ENCODE assay signal across 13 cellular contexts in the genomic region with DNA sequence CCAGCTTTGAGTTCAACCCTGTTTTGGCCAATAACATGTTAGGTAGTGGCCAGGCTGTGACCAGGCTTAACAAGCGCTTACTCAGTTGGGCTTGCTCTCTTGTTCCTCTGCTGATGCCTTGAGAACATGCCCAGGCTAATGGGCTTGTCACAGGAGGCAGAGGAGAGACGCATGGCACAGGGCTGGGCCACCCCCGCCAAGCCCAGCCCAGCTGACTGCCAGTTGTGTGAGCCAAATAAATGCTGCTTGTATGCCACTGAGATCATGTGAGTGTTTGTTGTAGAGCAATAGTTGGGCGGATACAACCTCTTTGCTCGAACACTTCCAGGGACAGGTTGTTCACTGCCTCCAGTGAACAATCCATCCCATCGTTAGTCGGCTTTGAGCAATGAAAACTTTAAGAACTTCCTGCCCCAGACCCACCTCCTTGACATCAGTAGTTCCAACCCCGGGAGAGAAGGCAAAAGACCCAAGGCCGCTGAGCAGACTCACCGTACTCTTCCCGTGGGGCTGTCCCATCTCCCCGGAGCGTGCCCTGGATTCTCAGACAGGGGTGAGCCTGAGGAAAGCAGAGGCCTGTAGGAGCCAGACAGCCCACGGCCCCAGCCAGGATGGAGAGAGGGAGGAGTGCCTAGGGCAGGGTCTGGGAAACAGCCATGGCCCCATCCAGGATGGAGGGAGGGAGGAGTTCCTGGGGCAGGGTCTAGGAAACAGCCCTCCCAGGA. TPM values are rescaled to one million over a fixed set of nuclear protein-coding genes. Genes with fewer than 3 reads are reported as not detected.
DNase-seq lines count a peak whose midpoint lies in the region; ATAC-seq and TF ChIP-seq lines count a peak whose summit lies in the region.
"Had no signal": no experiment of that assay in that cellular context is flagged by ENCODE, and none has a peak within 500 bp of the region (broad histone marks: within the 10 kb centered on the region; RNA-seq: fewer than 3 reads in every experiment).

No MANE protein-coding gene starts in this region.

- no peak overlapping the region for H3K4ac ChIP-seq in IMR-90 (ENCODE audit: low read depth, low read length)

- no peaks in the 10 kb centered on the region for H3K9me3 Mint-ChIP-seq in stimulated activated naive CD8-positive, alpha-beta T cell treated with anti-CD3 and anti-CD28 coated beads, Interleukin-15, amount 100 ng/mL, for 72 hours

- H2BK5ac ChIP-seq in IMR-90 (ENCODE audit: low read depth, low read length, poor library complexity, severe bottlenecking), result no peak overlapping the region

- no peak overlapping the region for H3K23ac ChIP-seq in IMR-90 (ENCODE audit: low read depth, low read length)

- H3K9me1 ChIP-seq in IMR-90 (ENCODE audit: insufficient read depth, low read length), result 0 out of 2 replicates have a peak, but pooled peaks cover 5% of the 10 kb centered on the region

- no peaks in the 10 kb centered on the region for H3K4me1 ChIP-seq in IMR-90 (ENCODE audit: control insufficient read depth, insufficient read depth, low read length)
- H3K4me1 ChIP-seq in esophagus (ENCODE audit: control insufficient read depth in 2 of 2, insufficient read depth in 2 of 2, low read length in 1 of 2), result peaks cover 3 to 44% of the 10 kb centered on the region in 2 donors
- H3K4me1 ChIP-seq in lower lobe of right lung, result peaks cover 9% of the 10 kb centered on the region
- H3K4me1 ChIP-seq in spleen, result no peaks in the 10 kb centered on the region
- peaks cover 0 to 12% (median 2%) of the 10 kb centered on the region in 4 donors for H3K4me1 ChIP-seq in tibial nerve

- H3K79me1 ChIP-seq in IMR-90 (ENCODE audit: low read depth in 1 of 2, low read length in 2 of 2), result no peaks in the 10 kb centered on the region

- 84% methylated on average over 12 of the region's 14 CpGs; no CpG with 5 or more reads in 1 of the 2 experiments for WGBS in IMR-90 (ENCODE audit: extremely low coverage in 2 of 2, insufficient read length in 1 of 2), 2 experiments
- WGBS in esophagus, 2 donors, result 61 to 69% methylated on average over 14 of the region's 14 CpGs
- 83 to 92% (median 88%) methylated on average over 13 to 14 of the region's 14 CpGs for WGBS in spleen, 5 donors
- 79 to 85% methylated on average over 14 of the region's 14 CpGs for WGBS in tibial nerve, 2 donors

- no peak for TF ChIP-seq RAD21 in IMR-90 (IDR thresholded peaks at IDR 0.05; ENCODE audit: low read length)

- H2BK20ac ChIP-seq in IMR-90 (ENCODE audit: low read depth, low read length), result no peak overlapping the region

- DNase-seq in IMR-90 (no peak), lower lobe of right lung (peak; percentile 78), spleen (peak; percentile 64), tibial nerve (ENCODE audit: low spot score in 2 of 2) (no peak), HuH-7.5 (ENCODE audit: low spot score) (no peak)
- no peak for DNase-seq in stimulated activated naive CD8-positive, alpha-beta T cell treated with anti-CD3 and anti-CD28 coated beads, Interleukin-15, amount 100 ng/mL, for 72 hours
- DNase-seq: activated CD4-positive, alpha-beta T cell treated with anti-CD3 and anti-CD28 coated beads for 4 hours; activated effector memory CD4-positive, alpha-beta T cell treated with Interleukin-2 at 50 U/mL for 16 hours; COR-L47; NCI-H774; ovary had no signal

- no peak overlapping the region for H3K4me2 ChIP-seq in IMR-90 (ENCODE audit: low read depth, low read length)

- no peak overlapping the region for H4K5ac ChIP-seq in IMR-90 (ENCODE audit: low read depth, low read length)

- H3K27me3 Mint-ChIP-seq in stimulated activated naive CD8-positive, alpha-beta T cell treated with anti-CD3 and anti-CD28 coated beads, Interleukin-15, amount 100 ng/mL, for 72 hours, result no peaks in the 10 kb centered on the region

- no peak overlapping the region for H2AFZ ChIP-seq in IMR-90 (replicated peaks; ENCODE audit: low read length, poor library complexity)

- H3K9me3 ChIP-seq in IMR-90 (ENCODE audit: control insufficient read depth, insufficient read depth, low read length), result no peaks in the 10 kb centered on the region
- no peaks in the 10 kb centered on the region for H3K9me3 ChIP-seq in esophagus (ENCODE audit: control insufficient read depth in 2 of 2, insufficient read depth in 1 of 2, low read depth in 1 of 2, low read length in 1 of 2)
- H3K9me3 ChIP-seq in lower lobe of right lung, result no peaks in the 10 kb centered on the region
- no peaks in the 10 kb centered on the region for H3K9me3 ChIP-seq in spleen
- H3K9me3 ChIP-seq in tibial nerve, result no peaks in the 10 kb centered on the region
- H3K9me3 ChIP-seq: ovary had no signal

- POLR2A ChIA-PET in IMR-90 (lab: Charles Lee; ENCODE audit: unreplicated experiment), result no interaction called here

- no peak overlapping the region for H3K18ac ChIP-seq in IMR-90 (ENCODE audit: low read depth, low read length)

- no peak overlapping the region for H2BK120ac ChIP-seq in IMR-90 (ENCODE audit: low read depth, low read length)

- no peak for TF ChIP-seq EP300 in tibial nerve (IDR thresholded peaks at IDR 0.05)

- no TSS peak for BruUV-seq in IMR-90 (replicated peaks; lab: Mats Ljungman, UMichigan)

- H3K9ac ChIP-seq in IMR-90 (ENCODE audit: low read depth, low read length), result no peak overlapping the region

- peak overlapping the region in 1 of 2 donors; percentile 21 for H3K27ac Mint-ChIP-seq in stimulated activated naive CD8-positive, alpha-beta T cell treated with anti-CD3 and anti-CD28 coated beads, Interleukin-15, amount 100 ng/mL, for 72 hours

- intact Hi-C loops in IMR-90 (cut with micrococcal nuclease), result no loop called here
- intact Hi-C loops in lower lobe of right lung (cut with DNase I), result no loop called here
- intact Hi-C loops in spleen (cut with DNase I; ENCODE audit: low total_unique reads), result no loop called here

- dilution Hi-C loops in IMR-90 (cut with HindIII; ENCODE audit: low sequenced_read_pairs, unreplicated experiment), result no loop called here

- H4K91ac ChIP-seq in IMR-90 (ENCODE audit: insufficient read depth, low read depth, low read length), result no peak overlapping the region

- H3K36me3 ChIP-seq in IMR-90 (ENCODE audit: control insufficient read depth, insufficient read depth, low read length) (no peaks in the 10 kb centered on the region), esophagus (ENCODE audit: control insufficient read depth in 2 of 2, insufficient read depth in 2 of 2, low read length in 1 of 2) (no peaks in the 10 kb centered on the region), lower lobe of right lung (no peaks in the 10 kb centered on the region), spleen (no peaks in the 10 kb centered on the region), tibial nerve (no peaks in the 10 kb centered on the region)
- H3K36me3 ChIP-seq: ovary had no signal

- no peak overlapping the region for H3K4me3 Mint-ChIP-seq in stimulated activated naive CD8-positive, alpha-beta T cell treated with anti-CD3 and anti-CD28 coated beads, Interleukin-15, amount 100 ng/mL, for 72 hours

- H2AK5ac ChIP-seq in IMR-90 (ENCODE audit: low read depth, low read length), result no peak overlapping the region

- H3K27me3 ChIP-seq in IMR-90 (ENCODE audit: control insufficient read depth, insufficient read depth, low read length) (peaks cover 4% of the 10 kb centered on the region), esophagus (ENCODE audit: control insufficient read depth in 1 of 2, insufficient read depth in 2 of 2, low read length in 2 of 2) (no peaks in the 10 kb centered on the region), lower lobe of right lung (ENCODE audit: low read depth) (no peaks in the 10 kb centered on the region), spleen (replicated peaks in 1 of 7) (peaks cover 0 to 3% (median 0%) of the 10 kb centered on the region in 7 donors), tibial nerve (no peaks in the 10 kb centered on the region)
- H3K27me3 ChIP-seq: ovary had no signal

- CTCF ChIA-PET in IMR-90 (lab: Yijun Ruan, JAX), result no interaction called here

- no peak overlapping the region for H4K8ac ChIP-seq in IMR-90 (ENCODE audit: low read depth in 2 of 2, low read length in 2 of 2)

- H3K4me1 Mint-ChIP-seq in stimulated activated naive CD8-positive, alpha-beta T cell treated with anti-CD3 and anti-CD28 coated beads, Interleukin-15, amount 100 ng/mL, for 72 hours, result no peaks in the 10 kb centered on the region

- TF ChIP-seq POLR2A in IMR-90 (IDR thresholded peaks at IDR 0.05; ENCODE audit: low read depth, low read length) (no peak), spleen (IDR thresholded peaks at IDR 0.05) (no peak), tibial nerve (IDR thresholded peaks at IDR 0.05) (no peak)

- H2AK9ac ChIP-seq in IMR-90 (replicated peaks; ENCODE audit: low read depth, low read length, poor library complexity), result no peak overlapping the region

- in situ Hi-C loops in IMR-90 (cut with MboI; ENCODE audit: low sequenced_read_pairs), result no loop called here

- TF ChIP-seq CTCF in IMR-90 (conservative IDR thresholded peaks at IDR 0.05; ENCODE audit: low read depth, low read length) (no peak), lower lobe of right lung (IDR thresholded peaks at IDR 0.05) (no peak), spleen (IDR thresholded peaks at IDR 0.05 in 8 of 11, conservative IDR thresholded peaks at IDR 0.05 in 3 of 11) (no peak), tibial nerve (IDR thresholded peaks at IDR 0.05) (no peak)

- no peaks in the 10 kb centered on the region for H4K20me1 ChIP-seq in IMR-90 (ENCODE audit: insufficient read depth, low read length)

- H3K27ac ChIP-seq in IMR-90 (ENCODE audit: insufficient read depth, low read length), result no peak overlapping the region
- peak overlapping the region; percentile 35 to 85 for H3K27ac ChIP-seq in esophagus (ENCODE audit: low read depth in 2 of 2, low read length in 1 of 2)
- peak overlapping the region; percentile 74 for H3K27ac ChIP-seq in lower lobe of right lung
- no peak overlapping the region for H3K27ac ChIP-seq in spleen
- H3K27ac ChIP-seq in tibial nerve, result peak overlapping the region in 1 of 4 donors; percentile 11
- H3K27ac ChIP-seq: ovary had no signal

- H3K4me3 ChIP-seq in IMR-90 (ENCODE audit: insufficient read depth, low read depth, low read length) (no peak overlapping the region), esophagus (ENCODE audit: low read depth in 1 of 2, low read length in 2 of 2) (no peak overlapping the region), lower lobe of right lung (peak overlapping the region; percentile 8), spleen (no peak overlapping the region), tibial nerve (no peak overlapping the region)
- H3K4me3 ChIP-seq: ovary had no signal

- ATAC-seq in IMR-90 (ENCODE audit: low read depth) (peak; percentile 45), lower lobe of right lung (peak; percentile 79 to 80), HG03135 (IDR thresholded peaks at IDR 0.05; ENCODE audit: unreplicated experiment) (no peak)
- ATAC-seq in stimulated activated naive CD8-positive, alpha-beta T cell treated with anti-CD3 and anti-CD28 coated beads, Interleukin-15, amount 100 ng/mL, for 72 hours, result no peak

- no peak overlapping the region for H3K56ac ChIP-seq in IMR-90 (ENCODE audit: extremely low read depth, insufficient read depth, low read length)

- no peak overlapping the region for H2BK15ac ChIP-seq in IMR-90 (ENCODE audit: low read depth, low read length)

- H3K14ac ChIP-seq in IMR-90 (replicated peaks; ENCODE audit: low read depth, low read length), result no peak overlapping the region

RNA-seq across cellular contexts. Expression of a gene that starts 4.1 kb away (rescaled TPM):
- total RNA-seq in IMR-90 (2012; rRNA removed) (not detected in 2 replicates), lower lobe of right lung (99.0 TPM), spleen (not detected), tibial nerve (not detected)
- polyA plus RNA-seq in IMR-90 (2012; rRNA removed) (not detected in 2 replicates), esophagus (10 to 100 TPM; 12.9 to 21.8 TPM), spleen (under 1 TPM in 1 of 3 donors, not detected in 2; 0.03 TPM)
- polyA plus RNA-seq in IMR-90 (2012; cell fraction: cytosol; rRNA removed), result not detected in 2 replicates
- polyA plus RNA-seq in IMR-90 (2012; cell fraction: nucleus; rRNA removed; ENCODE audit: low replicate concordance), result not detected in 2 replicates

RNA-seq across cellular contexts. Expression of a gene that starts 55.7 kb away (rescaled TPM):
- total RNA-seq in IMR-90 (2012; rRNA removed) (52.2 and 56.9 TPM in 2 replicates), lower lobe of right lung (79.9 TPM), spleen (100 to 1,000 TPM in 4 of 7 donors, 10 to 100 TPM in 3; 71.3 to 220 (median 105) TPM), tibial nerve (100 to 1,000 TPM; 133 to 264 (median 205) TPM)
- polyA plus RNA-seq in IMR-90 (2012; rRNA removed) (45.8 and 49.7 TPM in 2 replicates), esophagus (10 to 100 TPM; 20.7 to 31.7 TPM), spleen (10 to 100 TPM; 25.9 to 48.0 (median 47.6) TPM)
- 34.5 and 44.2 TPM in 2 replicates for polyA plus RNA-seq in IMR-90 (2012; cell fraction: cytosol; rRNA removed)
- 167 and 192 TPM in 2 replicates for polyA plus RNA-seq in IMR-90 (2012; cell fraction: nucleus; rRNA removed; ENCODE audit: low replicate concordance)

RNA-seq across cellular contexts. Expression of a gene that starts 58.0 kb away (rescaled TPM):
- total RNA-seq in IMR-90 (2012; rRNA removed) (not detected in 2 replicates), lower lobe of right lung (not detected), spleen (not detected), tibial nerve (not detected)
- polyA plus RNA-seq in IMR-90 (2012; rRNA removed) (not detected in 2 replicates), esophagus (1 to 10 TPM; 1.0 to 4.5 TPM), spleen (not detected)
- 0.01 TPM in 1 of 2 replicates, not detected in the other for polyA plus RNA-seq in IMR-90 (2012; cell fraction: cytosol; rRNA removed)
- polyA plus RNA-seq in IMR-90 (2012; cell fraction: nucleus; rRNA removed; ENCODE audit: low replicate concordance), result 0.01 and 0.02 TPM in 2 replicates
- polyA plus RNA-seq: ovary had no signal

Comparison
In these comparisons a context has a peak if more than half of its experiments do, and no peak if none do; other contexts are left out.
1. ATAC-seq: peak in IMR-90 (single experiment) and lower lobe of right lung (2 of 2); none in HG03135 (single experiment) and stimulated activated naive CD8-positive, alpha-beta T cell treated with anti-CD3 and anti-CD28 coated beads, Interleukin-15, amount 100 ng/mL, for 72 hours (single experiment).
2. DNase-seq: peak in lower lobe of right lung (single experiment) and spleen (single experiment); none in IMR-90 (single experiment), tibial nerve (0 of 2), HuH-7.5 (single experiment) and stimulated activated naive CD8-positive, alpha-beta T cell treated with anti-CD3 and anti-CD28 coated beads, Interleukin-15, amount 100 ng/mL, for 72 hours (0 of 2).
3. H3K27ac ChIP-seq: peak in esophagus (2 of 2) and lower lobe of right lung (single experiment); none in IMR-90 (single experiment) and spleen (0 of 8).
4. RNA of a gene that starts 4.1 kb away (total RNA-seq): 99.0 TPM in lower lobe of right lung (single experiment); not detected in IMR-90, not detected in spleen and not detected in tibial nerve; every median in the first group is over 100 times any median in the second.